20 cellular contexts compared by ENCODE assay signal in genomic region chr6:98942263-98942803, GRCh38. TPM values are rescaled to one million over a fixed set of nuclear protein-coding genes. Genes with fewer than 3 reads are reported as not detected.
DNase-seq lines count a peak whose midpoint lies in the region; ATAC-seq, FAIRE-seq and TF ChIP-seq lines count a peak whose summit lies in the region.
"Had no signal": no experiment of that assay in that cellular context is flagged by ENCODE, and none has a peak within 500 bp of the region (broad histone marks: within the 10 kb centered on the region; RNA-seq: fewer than 3 reads in every experiment).

No MANE protein-coding gene starts in this region.

- BruUV-seq in HepG2 (replicated peaks; lab: Mats Ljungman, UMichigan) = no TSS peak

- H3K4me1 ChIP-seq in HepG2 (ENCODE audit: insufficient read depth, low read length) (peaks cover 50% of the 10 kb centered on the region), right lobe of liver (peaks cover 0 to 37% (median 14%) of the 10 kb centered on the region in 4 donors), endodermal cell (ENCODE audit: control insufficient read depth, insufficient read depth, low read length) (peaks cover 3% of the 10 kb centered on the region)

- peaks cover 33% of the 10 kb centered on the region for H3K9me3 Mint-ChIP-seq in endodermal cell

- H3K27ac Mint-ChIP-seq in endodermal cell = no peak overlapping the region
- H3K27ac Mint-ChIP-seq: activated CD4-positive, alpha-beta memory T cell treated with anti-CD3 and anti-CD28 coated beads for 36 hours; activated naive CD4-positive, alpha-beta T cell treated with anti-CD3 and anti-CD28 coated beads, Interleukin-2, amount 50 U/mL, for 24 hours; stimulated activated naive CD8-positive, alpha-beta T cell treated with anti-CD3 and anti-CD28 coated beads, Interleukin-15, Interleukin-2, amounts not matched to agents 100 ng/mL and 50 ng/mL, for 24 hours had no signal

- H3K4me2 ChIP-seq in HepG2 (ENCODE audit: low read depth, low read length) = no peak overlapping the region

- H3K4me3 ChIP-seq in HepG2 (replicated peaks in 1 of 3; ENCODE audit: insufficient read depth in 1 of 3, low read depth in 2 of 3, low read length in 3 of 3) (no peak overlapping the region), right lobe of liver (no peak overlapping the region), endodermal cell (ENCODE audit: low read length) (no peak overlapping the region)
- H3K4me3 ChIP-seq: body of pancreas, upper lobe of left lung had no signal

- H3K27ac ChIP-seq in HepG2 (ENCODE audit: extremely low read length, insufficient read depth, low read length) = no peak overlapping the region
- no peak overlapping the region for H3K27ac ChIP-seq in right lobe of liver
- no peak overlapping the region for H3K27ac ChIP-seq in endodermal cell (ENCODE audit: low read depth, low read length)
- H3K27ac ChIP-seq: body of pancreas, RWPE1, upper lobe of left lung had no signal

- no peak for ATAC-seq in HepG2
- ATAC-seq in right lobe of liver = no peak
- no peak for ATAC-seq in GM21737 (IDR thresholded peaks at IDR 0.05; ENCODE audit: unreplicated experiment)
- no peak for ATAC-seq in GM21529 (IDR thresholded peaks at IDR 0.05; ENCODE audit: unreplicated experiment)
- ATAC-seq: activated T-cell treated with anti-CD3 and anti-CD28 coated beads, Interleukin-2, amount 50 U/mL, for 4 hours; body of pancreas; right cardiac atrium had no signal

- H3K79me2 ChIP-seq in HepG2 (ENCODE audit: insufficient read depth, low read length) = peaks cover 78% of the 10 kb centered on the region

- in situ Hi-C loops in HepG2 (cut with HindIII; ENCODE audit: extremely low pct_ligation_motif_present, low pct_unique_long_range_greater_than_20kb) = no loop called here

- TF ChIP-seq POLR2A in HepG2 (IDR thresholded peaks at IDR 0.05; ENCODE audit: insufficient read depth in 1 of 2, low read depth in 2 of 2, low read length in 2 of 2) (no peak), right lobe of liver (IDR thresholded peaks at IDR 0.05) (no peak)

- TF ChIP-seq EP300 in HepG2 (IDR thresholded peaks at IDR 0.05; ENCODE audit: low read depth in 2 of 2, low read length in 2 of 2) = no peak
- no peak for TF ChIP-seq EP300 in HepG2 (CRISPR knock-in tag; IDR thresholded peaks at IDR 0.05; ENCODE audit: borderline replicate concordance)

- peaks cover 40% of the 10 kb centered on the region for H4K20me1 ChIP-seq in HepG2 (ENCODE audit: insufficient read depth, low read length)

- CTCF ChIA-PET in HepG2 (lab: Yijun Ruan, JAX; ENCODE audit: low intra/inter-chr PET ratio, low total read pairs) = no interaction called here

- H3K9me3 ChIP-seq in HepG2 (ENCODE audit: low read length) (peaks cover 6% of the 10 kb centered on the region; the same call in 1 of the 2 replicates), right lobe of liver (no peaks in the 10 kb centered on the region), endodermal cell (ENCODE audit: control insufficient read depth, low read length) (peaks cover 38% of the 10 kb centered on the region)

- H3K4me3 Mint-ChIP-seq in endodermal cell = no peak overlapping the region
- H3K4me3 Mint-ChIP-seq: activated CD4-positive, alpha-beta memory T cell treated with anti-CD3 and anti-CD28 coated beads for 36 hours; activated naive CD4-positive, alpha-beta T cell treated with anti-CD3 and anti-CD28 coated beads, Interleukin-2, amount 50 U/mL, for 24 hours; activated T-cell treated with anti-CD3 and anti-CD28 coated beads, Interleukin-2, amount 50 U/mL, for 4 hours; CD8-positive, alpha-beta memory T cell; stimulated activated naive CD8-positive, alpha-beta T cell treated with anti-CD3 and anti-CD28 coated beads, Interleukin-15, Interleukin-2, amounts not matched to agents 100 ng/mL and 50 ng/mL, for 24 hours had no signal

- no peak for FAIRE-seq in HepG2 (lab: Jason Lieb, UNC)
- FAIRE-seq: GM19239 had no signal

- no peak for TF ChIP-seq RAD21 in HepG2 (CRISPR knock-in tag; IDR thresholded peaks at IDR 0.05)

- peak; percentile 14; the same call in 1 of the 2 replicates for TF ChIP-seq CTCF in HepG2 (CRISPR knock-in tag; IDR thresholded peaks at IDR 0.05)
- TF ChIP-seq CTCF in right lobe of liver (IDR thresholded peaks at IDR 0.05) = no peak
- TF ChIP-seq CTCF in endodermal cell (conservative IDR thresholded peaks at IDR 0.05) = peak; percentile 41

- H3K27me3 Mint-ChIP-seq in endodermal cell (ENCODE audit: insufficient read depth) = no peaks in the 10 kb centered on the region
- H3K27me3 Mint-ChIP-seq: activated CD4-positive, alpha-beta memory T cell treated with anti-CD3 and anti-CD28 coated beads for 36 hours; activated naive CD4-positive, alpha-beta T cell treated with anti-CD3 and anti-CD28 coated beads, Interleukin-2, amount 50 U/mL, for 24 hours; stimulated activated naive CD8-positive, alpha-beta T cell treated with anti-CD3 and anti-CD28 coated beads, Interleukin-15, Interleukin-2, amounts not matched to agents 100 ng/mL and 50 ng/mL, for 24 hours had no signal

- H3K27me3 ChIP-seq in HepG2 (ENCODE audit: control insufficient read depth in 1 of 2, insufficient read depth in 2 of 2, low read length in 2 of 2) = no peaks in the 10 kb centered on the region; a peak in 1 of 5 replicates
- H3K27me3 ChIP-seq in right lobe of liver = no peaks in the 10 kb centered on the region
- no peaks in the 10 kb centered on the region for H3K27me3 ChIP-seq in endodermal cell (ENCODE audit: control insufficient read depth, insufficient read depth, low read length, poor library complexity, severe bottlenecking)
- H3K27me3 ChIP-seq: body of pancreas, upper lobe of left lung had no signal

- H3K36me3 ChIP-seq in HepG2 (replicated peaks in 1 of 2; ENCODE audit: control insufficient read depth in 1 of 2, insufficient read depth in 2 of 2, low read length in 2 of 2) = no peaks in the 10 kb centered on the region
- H3K36me3 ChIP-seq in right lobe of liver = no peaks in the 10 kb centered on the region
- no peaks in the 10 kb centered on the region for H3K36me3 ChIP-seq in endodermal cell (ENCODE audit: control insufficient read depth, insufficient read depth, low read length)

- H3K4me1 Mint-ChIP-seq in endodermal cell = peaks cover 17% of the 10 kb centered on the region

- intact Hi-C loops in HepG2 (cut with micrococcal nuclease; ENCODE audit: unreplicated experiment) = loop anchor here (5.0 kb wide), 1 partner anchor 95 kb away; no protein-coding TSS in a partner anchor
- intact Hi-C loops in right lobe of liver (cut with DNase I) = no loop called here

- WGBS in HepG2 (ENCODE audit: low lambda C conversion rate) = 97% methylated on average over 3 of the region's 3 CpGs
- 95% methylated on average over 3 of the region's 3 CpGs for WGBS in right lobe of liver (ENCODE audit: insufficient coverage, low coverage, low lambda C conversion rate, missing lambda C conversion rate)
- 95 to 100% methylated on average over 2 to 3 of the region's 3 CpGs for WGBS in endodermal cell (ENCODE audit: insufficient coverage in 1 of 2, insufficient read length in 1 of 2), 2 experiments

- H3K9ac ChIP-seq in HepG2 (ENCODE audit: insufficient read depth, low read depth, low read length) = no peak overlapping the region
- no peak overlapping the region for H3K9ac ChIP-seq in endodermal cell (ENCODE audit: extremely low read depth, low read length, poor library complexity, severe bottlenecking)

- H3K36me3 Mint-ChIP-seq in endodermal cell (ENCODE audit: low read depth) = peaks cover 35% of the 10 kb centered on the region

- peak; percentile 26 for DNase-seq in HepG2 (ENCODE audit: low spot score)
- no peak for DNase-seq in right lobe of liver
- peak; percentile 49 for DNase-seq in NAMALWA (ENCODE audit: low spot score)
- no peak for DNase-seq in endodermal cell
- no peak for DNase-seq in cortex of kidney (lab: John Stamatoyannopoulos, UW)
- no peak for DNase-seq in CD1c-positive myeloid dendritic cell (ENCODE audit: extremely low spot score)
- DNase-seq: activated CD4-positive, alpha-beta memory T cell treated with anti-CD3 and anti-CD28 coated beads for 36 hours; activated T-cell treated with anti-CD3 and anti-CD28 coated beads, Interleukin-2, amount 50 U/mL, for 4 hours; body of pancreas; CD8-positive, alpha-beta memory T cell; NCI-H2171; occipital lobe; right cardiac atrium; upper lobe of left lung had no signal

- POLR2A ChIA-PET in HepG2 (lab: Yijun Ruan, JAX) = no interaction called here

- no peak overlapping the region for H2AFZ ChIP-seq in HepG2 (ENCODE audit: low read length)

TF ChIP-seq in HepG2, 621 proteins besides CTCF, POLR2A, EP300 and RAD21 (continues in another document):
- TF ChIP-seq ZNF615 (CRISPR knock-in tag; IDR thresholded peaks at IDR 0.05; ENCODE audit: borderline replicate concordance) (no peak), ZFP41 (CRISPR knock-in tag; IDR thresholded peaks at IDR 0.05; ENCODE audit: borderline replicate concordance) (no peak), ASH2L (IDR thresholded peaks at IDR 0.05; ENCODE audit: insufficient read length, low read depth, low read length) (no peak)

RNA-seq across cellular contexts. Expression of gene FBXL4, which starts 5.4 kb away (rescaled TPM):
- 13.2 and 16.2 TPM in 2 replicates for total RNA-seq in HepG2 (2016; rRNA removed; fragmentation: Illumina TruSeq; extraction: Trizol)
- total RNA-seq in HepG2 (2016; cell fraction: cytosol; rRNA removed; fragmentation: Illumina TruSeq; extraction: Trizol; ENCODE audit: low read depth) = 7.9 and 9.3 TPM in 2 replicates
- 12.6 and 15.6 TPM in 2 replicates for total RNA-seq in HepG2 (2016; cell fraction: insoluble cytoplasmic fraction; rRNA removed; fragmentation: Illumina TruSeq; extraction: Trizol)
- total RNA-seq in HepG2 (2016; cell fraction: membrane; rRNA removed; fragmentation: Illumina TruSeq; extraction: Trizol) = 13.1 and 13.7 TPM in 2 replicates
- 14.1 and 14.7 TPM in 2 replicates for total RNA-seq in HepG2 (2016; cell fraction: nucleus; rRNA removed; fragmentation: Illumina TruSeq; extraction: Trizol)
- 16.2 and 17.6 TPM in 2 replicates for polyA plus RNA-seq in HepG2 (2011; rRNA removed)
- polyA plus RNA-seq in HepG2 (2011; cell fraction: cytosol; rRNA removed) = 8.0 and 14.2 TPM in 2 replicates
- 7.3 and 8.9 TPM in 2 replicates for polyA plus RNA-seq in HepG2 (2011; cell fraction: nucleus; rRNA removed)
- polyA plus RNA-seq in HepG2 (2012) = 11.9 and 12.5 TPM in 2 replicates
- polyA plus RNA-seq in HepG2 (2016; cell fraction: cytosol; fragmentation: Illumina TruSeq; extraction: Trizol; ENCODE audit: low read depth) = 1.4 and 1.6 TPM in 2 replicates
- 8.5 and 9.9 TPM in 2 replicates for polyA plus RNA-seq in HepG2 (2016; cell fraction: insoluble cytoplasmic fraction; fragmentation: Illumina TruSeq; extraction: Trizol; ENCODE audit: low read depth)
- polyA plus RNA-seq in HepG2 (2016; cell fraction: membrane; fragmentation: Illumina TruSeq; extraction: Trizol; ENCODE audit: low read depth) = 3.5 and 3.8 TPM in 2 replicates
- 9.5 and 10.0 TPM in 2 replicates for polyA plus RNA-seq in HepG2 (2016; cell fraction: nucleus; fragmentation: Illumina TruSeq; extraction: Trizol; ENCODE audit: insufficient read depth, low read depth)
- polyA minus RNA-seq in HepG2 (2011; rRNA and poly(A)+ RNA removed; ENCODE audit: low replicate concordance) = 20.1 and 23.1 TPM in 2 replicates
- polyA minus RNA-seq in HepG2 (2011; cell fraction: cytosol; rRNA and poly(A)+ RNA removed) = 11.8 and 13.8 TPM in 2 replicates
- 32.3 and 35.8 TPM in 2 replicates for polyA minus RNA-seq in HepG2 (2011; cell fraction: nucleus; rRNA and poly(A)+ RNA removed)
- total RNA-seq in right lobe of liver = 10 to 100 TPM in 4 of 6 experiments, 1 to 10 TPM in 2; 7.2 to 13.2 (median 11.3) TPM
- 10 to 100 TPM; 14.1 to 17.4 TPM for total RNA-seq in endodermal cell
- 8.4 TPM for polyA plus RNA-seq in endodermal cell (2013, experiment 1 of 2)
- 8.3 TPM for polyA plus RNA-seq in endodermal cell (2013, experiment 2 of 2)

Comparison
In these comparisons a context has a peak if more than half of its experiments do, and no peak if none do; other contexts are left out.
1. DNase-seq: peak in HepG2 (single experiment) and NAMALWA (single experiment); none in right lobe of liver (0 of 3), endodermal cell (single experiment), cortex of kidney (single experiment) and CD1c-positive myeloid dendritic cell (single experiment).
2. CTCF ChIP-seq: peak in HepG2 (single experiment) and endodermal cell (single experiment); none in right lobe of liver (0 of 4).